ENCODE assay signal across 19 cellular contexts in genomic region chr2:395886-396285, GRCh38.
"Had no signal": no experiment of that assay in that cellular context is flagged by ENCODE, and none has a peak within 500 bp of the region (broad histone marks: within the 10 kb centered on the region; RNA-seq: fewer than 3 reads in every experiment).

No MANE protein-coding gene starts in this region.

- H3K27ac ChIP-seq: foreskin keratinocyte, left ventricle myocardium inferior, lower lobe of right lung, neutrophil, ovary, thyroid gland, upper lobe of right lung, vagina had no signal

- H3K4me3 ChIP-seq: left ventricle myocardium inferior, lower lobe of right lung, ovary, thyroid gland, upper lobe of right lung, vagina had no signal

- DNase-seq: effector memory CD8-positive, alpha-beta T cell; foreskin keratinocyte; kidney; left cardiac atrium; left ventricle myocardium inferior; lower lobe of right lung; midbrain; ovary; right cardiac atrium; small intestine; stimulated activated CD4-positive, alpha-beta T cell treated with anti-CD3 and anti-CD28 coated beads, Interleukin-12 subunit alpha, Interleukin-12 subunit beta, amount 100 ng/mL, for 4 hours; stimulated activated naive CD4-positive, alpha-beta T cell treated with Interleukin-2 at 50 U/mL for 16 hours; thyroid gland; upper lobe of right lung had no signal

- H3K36me3 ChIP-seq: left ventricle myocardium inferior, lower lobe of right lung, neutrophil, ovary, thyroid gland, upper lobe of right lung, vagina had no signal

- H3K9me3 Mint-ChIP-seq: dendritic cell treated with granulocyte-macrophage colony-stimulating factor and Interleukin-4, amounts not matched to agents 40 ng/mL and 50 ng/mL, for 4 days; effector memory CD8-positive, alpha-beta T cell; memory B cell; natural killer cell treated with Interleukin-12 subunit alpha and Interleukin-12 subunit beta and Interleukin-15 and Interleukin-18, amount 100 ng/mL, for 72 hours had no signal

- H3K36me3 Mint-ChIP-seq: memory B cell; natural killer cell treated with Interleukin-12 subunit alpha and Interleukin-12 subunit beta and Interleukin-15 and Interleukin-18, amount 100 ng/mL, for 72 hours had no signal

- H3K27me3 ChIP-seq: foreskin keratinocyte, neutrophil, ovary, thyroid gland, upper lobe of right lung, vagina had no signal

- H3K27ac Mint-ChIP-seq: dendritic cell treated with granulocyte-macrophage colony-stimulating factor and Interleukin-4, amounts not matched to agents 40 ng/mL and 50 ng/mL, for 4 days; memory B cell; natural killer cell treated with Interleukin-12 subunit alpha and Interleukin-12 subunit beta and Interleukin-15 and Interleukin-18, amount 100 ng/mL, for 72 hours had no signal

- H3K4me1 ChIP-seq: left ventricle myocardium inferior, lower lobe of right lung, thyroid gland, upper lobe of right lung, vagina had no signal

- H3K9me3 ChIP-seq: left ventricle myocardium inferior, lower lobe of right lung, neutrophil, ovary, thyroid gland, upper lobe of right lung, vagina had no signal

- ATAC-seq: effector memory CD8-positive, alpha-beta T cell; foreskin keratinocyte; left cardiac atrium; lower lobe of right lung; natural killer cell treated with Interleukin-12 subunit alpha and Interleukin-12 subunit beta and Interleukin-15 and Interleukin-18, amount 100 ng/mL, for 72 hours; right cardiac atrium; upper lobe of right lung had no signal

- H3K4me3 Mint-ChIP-seq: dendritic cell treated with granulocyte-macrophage colony-stimulating factor and Interleukin-4, amounts not matched to agents 40 ng/mL and 50 ng/mL, for 4 days; memory B cell; natural killer cell treated with Interleukin-12 subunit alpha and Interleukin-12 subunit beta and Interleukin-15 and Interleukin-18, amount 100 ng/mL, for 72 hours had no signal

- H3K27me3 Mint-ChIP-seq: dendritic cell treated with granulocyte-macrophage colony-stimulating factor and Interleukin-4, amounts not matched to agents 40 ng/mL and 50 ng/mL, for 4 days; effector memory CD8-positive, alpha-beta T cell had no signal
